ENCODE assay signal across 21 cellular contexts in genomic region chr12:77584860-77585259, GRCh38.
A peak's percentile ranks its signal among the peaks of the same experiment; 100 is the strongest.
DNase-seq lines count a peak whose midpoint lies in the region; ATAC-seq, FAIRE-seq and TF ChIP-seq lines count a peak whose summit lies in the region.
"Had no signal": no experiment of that assay in that cellular context is flagged by ENCODE, and none has a peak within 500 bp of the region (broad histone marks: within the 10 kb centered on the region; RNA-seq: fewer than 3 reads in every experiment).

No MANE protein-coding gene starts in this region.

- no peak overlapping the region for H3K27ac ChIP-seq in foreskin keratinocyte
- H3K27ac ChIP-seq: 22Rv1, RWPE1, SJSA1 had no signal

- DNase-seq in DMS53 (lab: John Stamatoyannopoulos, UW) (peak; percentile 12), DMS53 treated with DMSO at 0.1 percent for 48 hours (lab: John Stamatoyannopoulos, UW; ENCODE audit: unreplicated experiment) (no peak), NCI-H187 (lab: John Stamatoyannopoulos, UW) (peak; percentile 62 to 72), NCI-H524 treated with DMSO at 0.1 percent for 48 hours (lab: John Stamatoyannopoulos, UW) (peak; percentile 95), foreskin keratinocyte (peak; percentile 3 to 45), RCC 7860 (ENCODE audit: low spot score) (no peak), DMS79 treated with DMSO at 0.1 percent for 48 hours (lab: John Stamatoyannopoulos, UW) (no peak)
- DNase-seq: Caco-2; CD4-positive, CD25-positive, alpha-beta regulatory T cell; DMS79; H7; Kasumi-1; MM.1S; NCI-H1105 treated with DMSO at 0.1 percent for 48 hours; NCI-H510A treated with DMSO at 0.1 percent for 48 hours; T-helper 9 cell had no signal

- FAIRE-seq in RCC 7860 (lab: Jason Lieb, UNC): no peak
- FAIRE-seq: G401.6 had no signal

- H3K4me1 ChIP-seq in foreskin keratinocyte: no peaks in the 10 kb centered on the region
- H3K4me1 ChIP-seq: Caco-2 had no signal

- ATAC-seq in foreskin keratinocyte (peak; percentile 16), GM21526 (IDR thresholded peaks at IDR 0.05; ENCODE audit: low FRiP score, unreplicated experiment) (no peak)

- H3K27me3 ChIP-seq in foreskin keratinocyte: no peaks in the 10 kb centered on the region
- H3K27me3 ChIP-seq: SJSA1 had no signal

- no peak for TF ChIP-seq CTCF in foreskin keratinocyte (conservative IDR thresholded peaks at IDR 0.05)

Comparison
In these comparisons a context has a peak if more than half of its experiments do, and no peak if none do; other contexts are left out.
1. DNase-seq: peak in DMS53 (single experiment), NCI-H187 (2 of 2), NCI-H524 treated with DMSO at 0.1 percent for 48 hours (single experiment) and foreskin keratinocyte (2 of 2); none in DMS53 treated with DMSO at 0.1 percent for 48 hours (single experiment), RCC 7860 (single experiment) and DMS79 treated with DMSO at 0.1 percent for 48 hours (single experiment).